ENCODE assay signal across 8 cellular contexts in genomic region chr6:89081423-89082322, GRCh38. TPM values are rescaled to one million over a fixed set of nuclear protein-coding genes. Genes with fewer than 3 reads are reported as not detected.
DNase-seq lines count a peak whose midpoint lies in the region; ATAC-seq, FAIRE-seq and TF ChIP-seq lines count a peak whose summit lies in the region.

No MANE protein-coding gene starts in this region.

- no peak overlapping the region for H3K14ac ChIP-seq in H1 (ENCODE audit: insufficient read length)

- peak overlapping the region; percentile 97 for H3K4me3 Mint-ChIP-seq in activated CD8-positive, alpha-beta memory T cell treated with anti-CD3 and anti-CD28 coated beads, Interleukin-2, amount 10 ng/mL, durations not matched to agents 7 days and 5 days

- H3K27ac Mint-ChIP-seq in activated CD8-positive, alpha-beta memory T cell treated with anti-CD3 and anti-CD28 coated beads, Interleukin-2, amount 10 ng/mL, durations not matched to agents 7 days and 5 days = peak overlapping the region; percentile 96

- no peak for FAIRE-seq in H1 (lab: Jason Lieb, UNC)

- H3K4me1 Mint-ChIP-seq in activated CD8-positive, alpha-beta memory T cell treated with anti-CD3 and anti-CD28 coated beads, Interleukin-2, amount 10 ng/mL, durations not matched to agents 7 days and 5 days = peaks cover 28% of the 10 kb centered on the region

- H3K27me3 Mint-ChIP-seq in activated CD8-positive, alpha-beta memory T cell treated with anti-CD3 and anti-CD28 coated beads, Interleukin-2, amount 10 ng/mL, durations not matched to agents 7 days and 5 days = no peaks in the 10 kb centered on the region

- peak overlapping the region; percentile 40 for H3K4ac ChIP-seq in H1 (replicated peaks; ENCODE audit: insufficient read length, low read depth, low read length)

- H3K4me2 ChIP-seq in H1 (ENCODE audit: insufficient read depth in 1 of 2, low read depth in 2 of 2, low read length in 2 of 2) = peak overlapping the region; percentile 86 to 98

- peak overlapping the region; percentile 24 for H3K56ac ChIP-seq in H1 (replicated peaks; ENCODE audit: insufficient read length, low read depth, low read length)

- H3K27ac ChIP-seq in H1 (ENCODE audit: low read depth, low read length) = peak overlapping the region; percentile 95

- peak overlapping the region; percentile 98; the same call in 1 of the 2 replicates for H2BK5ac ChIP-seq in H1 (ENCODE audit: low read depth, low read length)

- H3K4me1 ChIP-seq in H1 (replicated peaks in 1 of 4; ENCODE audit: control insufficient read depth in 3 of 4, insufficient read depth in 4 of 4, low read length in 3 of 4) = peaks cover 8 to 26% (median 13%) of the 10 kb centered on the region in 4 experiments

- H4K8ac ChIP-seq in H1 (ENCODE audit: extremely low read depth, insufficient read depth, low read length) = peak overlapping the region; percentile 100; the same call in 1 of the 2 replicates

- TF ChIP-seq POLR2A in H1 (IDR thresholded peaks at IDR 0.05; ENCODE audit: control extremely low read depth in 1 of 2, low read depth in 2 of 2, low read length in 2 of 2) = peak; percentile 26 to 75

- CTCF ChIA-PET in activated CD8-positive, alpha-beta memory T cell treated with anti-CD3 and anti-CD28 coated beads, Interleukin-2, amount 10 ng/mL, durations not matched to agents 7 days and 5 days (lab: Charles Lee) = interaction anchor here (2.1 kb wide), 1 partner anchor 64 kb away, joined by 8 read pairs; the partner anchor contains the start of gene PM20D2
- CTCF ChIA-PET in H1 (lab: Charles Lee; ENCODE audit: partially characterized antibody) = interaction anchor here (1.1 to 2.0 kb wide), 4 partner anchors 37 to 99 kb away, joined by 3 to 13 read pairs (median 5); partner anchors contain the start of gene SRSF12

- H2BK120ac ChIP-seq in H1 (replicated peaks; ENCODE audit: low read depth, low read length) = no peak overlapping the region

- peak overlapping the region; percentile 95 for H4K5ac ChIP-seq in H1 (ENCODE audit: insufficient read length, low read depth, low read length)

- no peak for TF ChIP-seq RAD21 in H1 (IDR thresholded peaks at IDR 0.05 in 1 of 2, conservative IDR thresholded peaks at IDR 0.05 in 1 of 2; ENCODE audit: low read depth in 2 of 2, low read length in 2 of 2)

- H3K18ac ChIP-seq in H1 (ENCODE audit: extremely low read depth, low read length) = peak overlapping the region; percentile 73

- POLR2A ChIA-PET in H1 (lab: Charles Lee; ENCODE audit: partially characterized antibody) = interaction anchor here (0.8 to 2.1 kb wide), 11 partner anchors 9 to 270 kb away, joined by 3 to 12 read pairs (median 6); partner anchors contain the start of gene SRSF12

- no peaks in the 10 kb centered on the region for H3K9me3 ChIP-seq in H1 (ENCODE audit: insufficient read depth in 2 of 2, low read depth in 1 of 2, low read length in 1 of 2)

- H4K20me1 ChIP-seq in H1 (replicated peaks in 1 of 2; ENCODE audit: control insufficient read depth in 1 of 2, insufficient read depth in 2 of 2, low read length in 2 of 2) = peaks cover 6 to 8% of the 10 kb centered on the region in 2 experiments

- H3K9ac ChIP-seq in H1 (replicated peaks in 1 of 4; ENCODE audit: extremely low read depth in 1 of 4, low read depth in 3 of 4, low read length in 3 of 4) = peak overlapping the region; percentile 92 to 97 (median 94)

- peak; percentile 54 to 82; a peak in 2 of 3 replicates for TF ChIP-seq EP300 in H1 (IDR thresholded peaks at IDR 0.05; ENCODE audit: borderline replicate concordance in 1 of 2, low read depth in 2 of 2, low read length in 2 of 2)

- H3K23ac ChIP-seq in H1 (ENCODE audit: insufficient read length) = no peak overlapping the region

- no peaks in the 10 kb centered on the region for H3K9me3 Mint-ChIP-seq in activated CD8-positive, alpha-beta memory T cell treated with anti-CD3 and anti-CD28 coated beads, Interleukin-2, amount 10 ng/mL, durations not matched to agents 7 days and 5 days (ENCODE audit: low read depth)

- 0 out of 2 replicates have a peak overlapping the region, but pooled peaks have one; percentile 52 for H2BK12ac ChIP-seq in H1 (ENCODE audit: low read depth, low read length)

- H2BK20ac ChIP-seq in H1 (ENCODE audit: low read length) = no peak overlapping the region

- peaks cover 8% of the 10 kb centered on the region for H3K23me2 ChIP-seq in H1 (ENCODE audit: low read depth, low read length)

- WGBS in H1 (ENCODE audit: extremely low coverage in 1 of 2, insufficient coverage in 1 of 2, insufficient read length in 1 of 2, insufficient replicate concordance in 2 of 2, low coverage in 1 of 2, low lambda C conversion rate in 2 of 2, missing lambda C conversion rate in 1 of 2), 2 experiments = 2% methylated on average over 25 of the region's 69 CpGs; no CpG with 5 or more reads in 1 of the 2 experiments

- peaks cover 38% of the 10 kb centered on the region for H3K36me3 Mint-ChIP-seq in activated CD8-positive, alpha-beta memory T cell treated with anti-CD3 and anti-CD28 coated beads, Interleukin-2, amount 10 ng/mL, durations not matched to agents 7 days and 5 days

- no peaks in the 10 kb centered on the region for H3K27me3 ChIP-seq in H1 (replicated peaks in 1 of 4; ENCODE audit: control insufficient read depth in 3 of 4, extremely low read depth in 1 of 4, insufficient read depth in 3 of 4, low read length in 3 of 4)

- DNase-seq in COLO829 (ENCODE audit: low spot score) (peak; percentile 83), GM20000 (ENCODE audit: low spot score) (peak; percentile 95), HT1080 (ENCODE audit: low read depth) (peak; percentile 91), NOMO-1 (lab: John Stamatoyannopoulos, UW; ENCODE audit: unreplicated experiment in 2 of 2) (peak; percentile 93 to 94), H1 (ENCODE audit: low read depth in 1 of 2, low spot score in 2 of 2) (peak; percentile 71 to 92), mesenteric fat pad (ENCODE audit: low spot score) (peak; percentile 100)
- peak; percentile 98 for DNase-seq in activated CD8-positive, alpha-beta memory T cell treated with anti-CD3 and anti-CD28 coated beads, Interleukin-2, amount 10 ng/mL, durations not matched to agents 7 days and 5 days
- DNase-seq in stimulated activated CD8-positive, alpha-beta memory T cell treated with anti-CD3 and anti-CD28 coated beads, Interleukin-15, amount 100 ng/mL, for 1 hour (ENCODE audit: low read depth) = peak; percentile 97

- H3K79me2 ChIP-seq in H1 (ENCODE audit: control insufficient read depth in 1 of 2, insufficient read depth in 2 of 2, low read length in 2 of 2) = peaks cover 8 to 27% of the 10 kb centered on the region in 2 experiments; a peak in 3 of 4 replicates

- H2AK5ac ChIP-seq in H1 (ENCODE audit: low read depth, low read length) = no peak overlapping the region

- peaks cover 0 to 19% (median 3%) of the 10 kb centered on the region in 4 experiments; a peak in 2 of 8 replicates for H3K36me3 ChIP-seq in H1 (ENCODE audit: control insufficient read depth in 2 of 4, insufficient read depth in 4 of 4, low read length in 3 of 4)

- TF ChIP-seq CTCF in GM20000 (IDR thresholded peaks at IDR 0.05; ENCODE audit: extremely low read depth, missing control alignments) (no peak), H1 (IDR thresholded peaks at IDR 0.05; ENCODE audit: control extremely low read depth in 1 of 3, insufficient read depth in 1 of 3, low read depth in 1 of 3, low read length in 3 of 3) (peak in 1 of 3 experiments; percentile 12; a peak in 1 of 4 replicates)

- H3K4me3 ChIP-seq in H1 (ENCODE audit: extremely low read depth in 1 of 4, insufficient read depth in 2 of 4, low read depth in 3 of 4, low read length in 4 of 4) = peak overlapping the region; percentile 79 to 98 (median 94)

- no peaks in the 10 kb centered on the region for H3K79me1 ChIP-seq in H1 (ENCODE audit: low read depth, low read length)

- H2BK15ac ChIP-seq in H1 (ENCODE audit: low read length) = no peak overlapping the region; the same call in 1 of the 2 replicates

- peak; percentile 64 for ATAC-seq in activated CD8-positive, alpha-beta memory T cell treated with anti-CD3 and anti-CD28 coated beads, Interleukin-2, amount 10 ng/mL, durations not matched to agents 7 days and 5 days

- no peak overlapping the region for H2AFZ ChIP-seq in H1 (ENCODE audit: low read length)

- peak overlapping the region; percentile 15 for H4K91ac ChIP-seq in H1 (replicated peaks; ENCODE audit: insufficient read length, low read length)

TF ChIP-seq in H1, 55 proteins besides CTCF, POLR2A, EP300 and RAD21 (continues in another document):
- TF ChIP-seq CHD2 (IDR thresholded peaks at IDR 0.05; ENCODE audit: low read length) = peak; percentile 33; the same call in 1 of the 2 replicates

RNA-seq across cellular contexts. Expression of gene PNRC1, which starts 1.1 kb away (rescaled TPM):
- total RNA-seq in HT1080 (2014; rRNA removed; shearing (Covaris generic)) = 7.7 and 10.8 TPM in 2 replicates
- 21.3 and 26.3 TPM in 2 replicates for polyA plus RNA-seq in HT1080 (2015; cell fraction: cytosol; rRNA removed)
- 26.6 and 28.2 TPM in 2 replicates for polyA plus RNA-seq in HT1080 (2015; cell fraction: nucleus; rRNA removed)
- 10 to 100 TPM; 66.9 to 71.8 TPM for total RNA-seq in activated CD8-positive, alpha-beta memory T cell treated with anti-CD3 and anti-CD28 coated beads, Interleukin-2, amount 10 ng/mL, durations not matched to agents 7 days and 5 days
- total RNA-seq in H1 (2021; fragmentation: NEBNext Ultra II Directional; extraction: Animal tissue kit (Norgen Biotek cat#: 25700)) = 48.5 and 50.2 TPM in 2 replicates
- polyA plus RNA-seq in H1 (2011; rRNA removed) = 6.3 and 8.2 TPM in 2 replicates
- polyA plus RNA-seq in H1 (2011; cell fraction: cytosol; rRNA removed) = 6.7 TPM
- 8.1 TPM for polyA plus RNA-seq in H1 (2011; cell fraction: nucleus; rRNA removed)
- 13.9 to 25.1 TPM (median 17.9 TPM) in 4 replicates for polyA plus RNA-seq in H1 (2012, experiment 1 of 2)
- 12.5 TPM for polyA plus RNA-seq in H1 (2012, experiment 2 of 2)
- polyA plus RNA-seq in H1 (2013, experiment 1 of 2) = 19.2 TPM
- polyA plus RNA-seq in H1 (2013, experiment 2 of 2) = 17.2 TPM
- 5.6 and 9.4 TPM in 2 replicates for polyA minus RNA-seq in H1 (2011; rRNA and poly(A)+ RNA removed)
- 24.0 TPM for polyA minus RNA-seq in H1 (2011; cell fraction: cytosol; rRNA and poly(A)+ RNA removed)
- polyA minus RNA-seq in H1 (2011; cell fraction: nucleus; rRNA and poly(A)+ RNA removed) = 35.3 TPM
- total RNA-seq in mesenteric fat pad = 265 TPM

RNA-seq across cellular contexts. Expression of gene SRSF12, which starts 36.2 kb away (rescaled TPM):
- total RNA-seq in HT1080 (2014; rRNA removed; shearing (Covaris generic)) = not detected in 2 replicates
- polyA plus RNA-seq in HT1080 (2015; cell fraction: cytosol; rRNA removed) = not detected in 2 replicates
- not detected in 2 replicates for polyA plus RNA-seq in HT1080 (2015; cell fraction: nucleus; rRNA removed)
- not detected for total RNA-seq in activated CD8-positive, alpha-beta memory T cell treated with anti-CD3 and anti-CD28 coated beads, Interleukin-2, amount 10 ng/mL, durations not matched to agents 7 days and 5 days
- total RNA-seq in H1 (2021; fragmentation: NEBNext Ultra II Directional; extraction: Animal tissue kit (Norgen Biotek cat#: 25700)) = 4.2 and 4.9 TPM in 2 replicates
- polyA plus RNA-seq in H1 (2011; rRNA removed) = 1.8 and 2.6 TPM in 2 replicates
- polyA plus RNA-seq in H1 (2011; cell fraction: cytosol; rRNA removed) = 2.8 TPM
- polyA plus RNA-seq in H1 (2011; cell fraction: nucleus; rRNA removed) = 1.9 TPM
- polyA plus RNA-seq in H1 (2012, experiment 1 of 2) = 2.8 to 4.4 TPM (median 3.9 TPM) in 4 replicates
- polyA plus RNA-seq in H1 (2012, experiment 2 of 2) = 0.64 TPM
- polyA plus RNA-seq in H1 (2013, experiment 1 of 2) = 2.5 TPM
- 2.5 TPM for polyA plus RNA-seq in H1 (2013, experiment 2 of 2)
- polyA minus RNA-seq in H1 (2011; rRNA and poly(A)+ RNA removed) = 1.5 and 3.0 TPM in 2 replicates
- 2.3 TPM for polyA minus RNA-seq in H1 (2011; cell fraction: cytosol; rRNA and poly(A)+ RNA removed)
- 4.5 TPM for polyA minus RNA-seq in H1 (2011; cell fraction: nucleus; rRNA and poly(A)+ RNA removed)
- total RNA-seq in mesenteric fat pad = 1.5 TPM

Comparison
In these comparisons a context has a peak if more than half of its experiments do, and no peak if none do; other contexts are left out.
1. Peak in every context shown above with its lines: DNase-seq, ATAC-seq, H3K4me3 ChIP-seq and H3K27ac ChIP-seq.